26 cellular contexts compared by ENCODE assay signal in genomic region chr1:30798954-30799491, GRCh38. TPM values are rescaled to one million over a fixed set of nuclear protein-coding genes. Genes with fewer than 3 reads are reported as not detected.
DNase-seq lines count a peak whose midpoint lies in the region; ATAC-seq and TF ChIP-seq lines count a peak whose summit lies in the region.
"Had no signal": no experiment of that assay in that cellular context is flagged by ENCODE, and none has a peak within 500 bp of the region (broad histone marks: within the 10 kb centered on the region; RNA-seq: fewer than 3 reads in every experiment).

No MANE protein-coding gene starts in this region.

- no peak overlapping the region for H3K4me3 ChIP-seq in heart right ventricle
- no peak overlapping the region for H3K4me3 ChIP-seq in esophagus squamous epithelium
- no peak overlapping the region for H3K4me3 ChIP-seq in neuronal stem cell (ENCODE audit: low read length in 2 of 2)
- H3K4me3 ChIP-seq in upper lobe of left lung, result no peak overlapping the region
- no peak overlapping the region for H3K4me3 ChIP-seq in HAP-1
- H3K4me3 ChIP-seq in CD4-positive, alpha-beta memory T cell (ENCODE audit: low read length in 2 of 2), result no peak overlapping the region
- H3K4me3 ChIP-seq: A549, ascending aorta had no signal

- H2BK12ac ChIP-seq in neuronal stem cell (ENCODE audit: low read length), result no peak overlapping the region

- no peak overlapping the region for H4K8ac ChIP-seq in neuronal stem cell (ENCODE audit: low read depth, low read length)

- no peak overlapping the region for H3K18ac ChIP-seq in neuronal stem cell (ENCODE audit: low read length)

- ATAC-seq in heart right ventricle, result no peak
- ATAC-seq in Right ventricle myocardium superior (ENCODE audit: poor library complexity), result no peak
- no peak for ATAC-seq in upper lobe of left lung (ENCODE audit: low FRiP score in 2 of 2)
- ATAC-seq: A549 had no signal

- H3K27ac ChIP-seq in heart right ventricle (peak overlapping the region in 6 of 10 donors; percentile 19 to 84 (median 49)), esophagus squamous epithelium (peak overlapping the region in 3 of 4 donors; percentile 30 to 61 (median 51)), neuronal stem cell (replicated peaks; ENCODE audit: low read length) (no peak overlapping the region), upper lobe of left lung (peak overlapping the region; percentile 45 to 79 (median 70))
- H3K27ac ChIP-seq in CD4-positive, alpha-beta memory T cell (ENCODE audit: low read depth, low read length), result no peak overlapping the region
- H3K27ac ChIP-seq: A549 had no signal

- H2AFZ ChIP-seq in neuronal stem cell (ENCODE audit: low read length), result no peak overlapping the region

- intact Hi-C loops in heart right ventricle (cut with DNase I) (no loop called here), Right ventricle myocardium superior (cut with DNase I) (no loop called here), esophagus squamous epithelium (cut with DNase I) (no loop called here)
- intact Hi-C loops in CD4-positive, alpha-beta memory T cell (cut with micrococcal nuclease), result no loop called here

- H2BK5ac ChIP-seq in neuronal stem cell (ENCODE audit: low read length), result no peak overlapping the region

- in situ Hi-C loops in HAP-1 (cut with MboI; ENCODE audit: low sequenced_read_pairs), result no loop called here

- no peak overlapping the region for H3K4ac ChIP-seq in neuronal stem cell (ENCODE audit: low read length)

- peaks cover 0 to 5% (median 4%) of the 10 kb centered on the region in 4 donors for H3K4me1 Mint-ChIP-seq in CD4-positive, alpha-beta memory T cell

- no peak overlapping the region for H2BK120ac ChIP-seq in neuronal stem cell (ENCODE audit: low read depth, low read length)

- no peak overlapping the region for H3K9ac ChIP-seq in neuronal stem cell (ENCODE audit: low read depth, low read length, poor library complexity)

- TF ChIP-seq EP300 in upper lobe of left lung (IDR thresholded peaks at IDR 0.05), result no peak

- TF ChIP-seq POLR2A in esophagus squamous epithelium (IDR thresholded peaks at IDR 0.05) (no peak), upper lobe of left lung (IDR thresholded peaks at IDR 0.05) (no peak)

- H3K9me3 ChIP-seq in heart right ventricle (no peaks in the 10 kb centered on the region), esophagus squamous epithelium (no peaks in the 10 kb centered on the region), neuronal stem cell (replicated peaks in 1 of 2; ENCODE audit: control insufficient read depth in 2 of 2, insufficient read depth in 1 of 2, low read depth in 1 of 2, low read length in 2 of 2) (no peaks in the 10 kb centered on the region), upper lobe of left lung (no peaks in the 10 kb centered on the region), HAP-1 (no peaks in the 10 kb centered on the region)
- H3K9me3 ChIP-seq in CD4-positive, alpha-beta memory T cell (ENCODE audit: control insufficient read depth in 1 of 2, low read length in 2 of 2), result no peaks in the 10 kb centered on the region
- H3K9me3 ChIP-seq: A549, ascending aorta had no signal

- POLR2A ChIA-PET in CD4-positive, alpha-beta memory T cell (lab: Charles Lee; ENCODE audit: partially characterized antibody), result no interaction called here

- H3K9me3 Mint-ChIP-seq in CD4-positive, alpha-beta memory T cell, result no peaks in the 10 kb centered on the region
- H3K9me3 Mint-ChIP-seq: activated B cell treated with CpG ODN at 0.5 μM for 24 hours; activated naive CD4-positive, alpha-beta T cell treated with anti-CD3 and anti-CD28 coated beads, Interleukin-2, amount 50 U/mL, for 72 hours; activated T-helper 2 cell treated with anti-CD3 and anti-CD28 coated beads, Interferon-gamma antibody, Interleukin-2, Interleukin-4, amounts not matched to agents 10 μg/mL and 5 μg/mL and 100 μg/mL, durations not matched to agents 14 hours and 24 hours and 36 hours; CD8-positive, alpha-beta memory T cell; type B pancreatic cell had no signal

- H3K36me3 Mint-ChIP-seq in CD4-positive, alpha-beta memory T cell, result no peaks in the 10 kb centered on the region
- H3K36me3 Mint-ChIP-seq: activated naive CD4-positive, alpha-beta T cell treated with anti-CD3 and anti-CD28 coated beads, Interleukin-2, amount 50 U/mL, for 72 hours; CD8-positive, alpha-beta memory T cell; type B pancreatic cell had no signal

- DNase-seq in heart right ventricle (no peak), Right ventricle myocardium superior (no peak), esophagus squamous epithelium (lab: John Stamatoyannopoulos, UW) (no peak), neuronal stem cell (ENCODE audit: low spot score) (no peak), upper lobe of left lung (no peak), HAP-1 (ENCODE audit: low spot score in 2 of 2) (no peak), NCI-H128 (lab: John Stamatoyannopoulos, UW; ENCODE audit: unreplicated experiment) (no peak)
- DNase-seq in CD4-positive, alpha-beta memory T cell, result no peak
- DNase-seq: activated B cell treated with CpG ODN at 0.5 μM for 24 hours; activated CD4-positive, alpha-beta T cell treated with anti-CD3 and anti-CD28 coated beads, Interleukin-2, amount 50 U/mL, for 48 hours; CD8-positive, alpha-beta memory T cell; cerebellar nuclear complex; DMS153; effector memory CD4-positive, alpha-beta T cell; HCEC 1CT; Karpas-422; NCI-H187; NCI-H2227 treated with DMSO at 0.1 percent for 48 hours; NCI-H748 treated with DMSO at 0.1 percent for 48 hours; stimulated activated CD4-positive, alpha-beta T cell treated with anti-CD3 and anti-CD28 coated beads, Interleukin-4, amount 100 ng/mL, for 1 hour; stimulated activated naive CD4-positive, alpha-beta T cell had no signal

- peak overlapping the region; percentile 47 for H2AK5ac ChIP-seq in neuronal stem cell (ENCODE audit: low read depth, low read length)

- H3K4me3 Mint-ChIP-seq in CD4-positive, alpha-beta memory T cell, result no peak overlapping the region
- H3K4me3 Mint-ChIP-seq: activated B cell treated with CpG ODN at 0.5 μM for 24 hours; CD8-positive, alpha-beta memory T cell; type B pancreatic cell had no signal

- H3K4me1 ChIP-seq in heart right ventricle (peaks cover 11 to 42% (median 25%) of the 10 kb centered on the region in 9 donors), esophagus squamous epithelium (peaks cover 8 to 33% (median 9%) of the 10 kb centered on the region in 3 donors), neuronal stem cell (ENCODE audit: control insufficient read depth in 2 of 2, insufficient read depth in 1 of 2, low read depth in 1 of 2, low read length in 2 of 2) (peaks cover 5 to 21% of the 10 kb centered on the region in 2 donors), upper lobe of left lung (peaks cover 28 to 33% (median 30%) of the 10 kb centered on the region in 4 donors), HAP-1 (no peaks in the 10 kb centered on the region; the same call in 1 of the 2 replicates)
- peaks cover 5% of the 10 kb centered on the region for H3K4me1 ChIP-seq in CD4-positive, alpha-beta memory T cell (ENCODE audit: insufficient read depth, low read length)
- H3K4me1 ChIP-seq: ascending aorta had no signal

- CTCF ChIA-PET in CD4-positive, alpha-beta memory T cell (lab: Charles Lee; ENCODE audit: partially characterized antibody), result interaction anchor here (1.2 kb wide), 1 partner anchor 20 kb away, joined by 3 read pairs; no protein-coding TSS in a partner anchor

- H3K27ac Mint-ChIP-seq in CD4-positive, alpha-beta memory T cell, result no peak overlapping the region
- H3K27ac Mint-ChIP-seq: activated B cell treated with CpG ODN at 0.5 μM for 24 hours; activated T-helper 2 cell treated with anti-CD3 and anti-CD28 coated beads, Interferon-gamma antibody, Interleukin-2, Interleukin-4, amounts not matched to agents 10 μg/mL and 5 μg/mL and 100 μg/mL, durations not matched to agents 14 hours and 24 hours and 36 hours; type B pancreatic cell had no signal

- H2BK15ac ChIP-seq in neuronal stem cell (ENCODE audit: low read length), result no peak overlapping the region

- H4K91ac ChIP-seq in neuronal stem cell (ENCODE audit: low read depth, low read length, poor library complexity), result no peak overlapping the region

- no peaks in the 10 kb centered on the region for H3K79me1 ChIP-seq in neuronal stem cell (ENCODE audit: low read depth, low read length)

- 91 to 98% methylated on average over 2 of the region's 2 CpGs for WGBS in heart right ventricle, 2 donors
- 95% methylated on average over 2 of the region's 2 CpGs; no CpG with 5 or more reads in 1 of the 2 donors for WGBS in esophagus squamous epithelium, 2 donors
- WGBS in neuronal stem cell (ENCODE audit: extremely low coverage in 2 of 2, insufficient read length in 2 of 2, insufficient replicate concordance in 1 of 2), 2 donors, result no CpG with 5 or more reads among the region's 2 CpGs
- WGBS in upper lobe of left lung, 2 donors, result 86 to 96% methylated on average over 2 of the region's 2 CpGs

- H3K36me3 ChIP-seq in heart right ventricle (no peaks in the 10 kb centered on the region), esophagus squamous epithelium (no peaks in the 10 kb centered on the region), neuronal stem cell (replicated peaks in 1 of 2; ENCODE audit: control insufficient read depth in 2 of 2, insufficient read depth in 2 of 2, low read length in 2 of 2) (no peaks in the 10 kb centered on the region), upper lobe of left lung (no peaks in the 10 kb centered on the region), HAP-1 (replicated peaks) (no peaks in the 10 kb centered on the region)
- H3K36me3 ChIP-seq in CD4-positive, alpha-beta memory T cell (ENCODE audit: insufficient read depth, low read length), result no peaks in the 10 kb centered on the region
- H3K36me3 ChIP-seq: ascending aorta had no signal

- H3K27me3 ChIP-seq in heart right ventricle (peaks cover 0 to 15% (median 0%) of the 10 kb centered on the region in 7 donors), esophagus squamous epithelium (peaks cover 0 to 21% (median 0%) of the 10 kb centered on the region in 4 donors), neuronal stem cell (ENCODE audit: control insufficient read depth in 3 of 3, insufficient read depth in 3 of 3, low read depth in 1 of 3, low read length in 3 of 3) (no peaks in the 10 kb centered on the region), upper lobe of left lung (no peaks in the 10 kb centered on the region), HAP-1 (ENCODE audit: low read depth) (no peaks in the 10 kb centered on the region)
- no peaks in the 10 kb centered on the region for H3K27me3 ChIP-seq in CD4-positive, alpha-beta memory T cell (ENCODE audit: insufficient read depth, low read length)
- H3K27me3 ChIP-seq: ascending aorta had no signal

- H3K4me2 ChIP-seq in neuronal stem cell (ENCODE audit: insufficient read depth, low read length, poor library complexity, severe bottlenecking), result no peak overlapping the region
- H3K4me2 ChIP-seq: A549 had no signal

- H3K23ac ChIP-seq in neuronal stem cell (ENCODE audit: low read depth, low read length, poor library complexity), result no peak overlapping the region

- H3K14ac ChIP-seq in neuronal stem cell (ENCODE audit: low read length), result no peak overlapping the region

- TF ChIP-seq CTCF in heart right ventricle (IDR thresholded peaks at IDR 0.05) (no peak), esophagus squamous epithelium (IDR thresholded peaks at IDR 0.05) (no peak), upper lobe of left lung (IDR thresholded peaks at IDR 0.05) (no peak)

- peaks cover 0 to 8% of the 10 kb centered on the region in 2 donors for H3K27me3 Mint-ChIP-seq in CD4-positive, alpha-beta memory T cell

RNA-seq across cellular contexts. Expression of gene LAPTM5, which starts 41.4 kb away (rescaled TPM):
- total RNA-seq in heart right ventricle (100 to 1,000 TPM in 1 of 10 donors, 10 to 100 TPM in 6, 1 to 10 TPM in 3; 5.9 to 114 (median 12.9) TPM), Right ventricle myocardium superior (19.5 TPM), esophagus squamous epithelium (10 to 100 TPM in 2 of 4 donors, 1 to 10 TPM in 2; 6.3 to 53.4 (median 24.6) TPM), upper lobe of left lung (100 to 1,000 TPM; 148 to 624 (median 225) TPM)
- 10 to 100 TPM; 13.2 to 33.5 TPM for polyA plus RNA-seq in heart right ventricle
- 0.15 TPM for polyA plus RNA-seq in neuronal stem cell (2013, experiment 1 of 2)
- 0.10 TPM for polyA plus RNA-seq in neuronal stem cell (2013, experiment 2 of 2)
- 100 to 1,000 TPM; 587 to 608 TPM for total RNA-seq in CD4-positive, alpha-beta memory T cell
- 100 to 1,000 TPM; 563 to 851 TPM for polyA plus RNA-seq in CD4-positive, alpha-beta memory T cell

Comparison
In these comparisons a context has a peak if more than half of its experiments do, and no peak if none do; other contexts are left out.
1. H3K27ac ChIP-seq: peak in heart right ventricle (6 of 10), esophagus squamous epithelium (3 of 4) and upper lobe of left lung (4 of 4); none in neuronal stem cell (single experiment) and CD4-positive, alpha-beta memory T cell (single experiment).